In the genomic region with DNA sequence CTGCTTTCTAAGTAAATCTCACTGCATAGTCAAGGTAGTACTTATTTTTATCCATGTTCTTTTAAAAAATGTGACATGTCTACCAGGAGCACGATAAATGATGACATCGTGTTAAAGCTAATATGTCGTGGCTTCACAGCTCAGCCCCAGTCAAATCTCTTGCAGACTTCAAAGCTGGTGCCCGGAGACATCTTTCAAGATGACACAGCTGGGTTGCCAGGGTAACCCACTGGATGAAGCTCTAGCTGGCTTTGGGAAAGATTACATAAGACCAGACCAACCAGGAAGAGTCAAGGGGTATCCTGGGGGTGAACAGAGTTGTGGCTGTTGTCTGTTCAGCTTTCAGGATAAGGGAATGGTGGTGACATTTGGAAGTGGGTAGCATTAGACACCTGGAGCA, we compare ENCODE assay signal across 17 cellular contexts.
DNase-seq lines count a peak whose midpoint lies in the region; ATAC-seq lines count a peak whose summit lies in the region.
"Had no signal": no experiment of that assay in that cellular context is flagged by ENCODE, and none has a peak within 500 bp of the region (broad histone marks: within the 10 kb centered on the region; RNA-seq: fewer than 3 reads in every experiment).

No MANE protein-coding gene starts in this region.

- peak; percentile 29 for DNase-seq in NCI-H82 (lab: John Stamatoyannopoulos, UW)
- DNase-seq in NCI-H82 treated with DMSO at 0.1 percent for 48 hours (lab: John Stamatoyannopoulos, UW; ENCODE audit: unreplicated experiment) = no peak
- peak; percentile 23 for DNase-seq in RPMI7951 (ENCODE audit: low read depth)
- DNase-seq in inferior parietal cortex (ENCODE audit: extremely low spot score) = peak; percentile 17
- DNase-seq in stimulated activated CD4-positive, alpha-beta T cell treated with anti-CD3 and anti-CD28 coated beads, Interleukin-12 subunit alpha, Interleukin-12 subunit beta, amount 100 ng/mL, for 4 hours = no peak
- DNase-seq: GDM1, Kasumi-1, MG63, NCI-H1417 treated with DMSO at 0.1 percent for 48 hours, NCI-H187, NCI-H2107, NCI-H2227 treated with DMSO at 0.1 percent for 48 hours, NCI-H510A treated with DMSO at 0.1 percent for 48 hours, T-cell had no signal

- no peak for ATAC-seq in HG02981 (IDR thresholded peaks at IDR 0.05; ENCODE audit: unreplicated experiment)
- ATAC-seq in GM18861 (IDR thresholded peaks at IDR 0.05; ENCODE audit: unreplicated experiment) = no peak
- ATAC-seq: HCT116, T-cell had no signal

Comparison
In these comparisons a context has a peak if more than half of its experiments do, and no peak if none do; other contexts are left out.
1. DNase-seq: peak in NCI-H82 (single experiment), RPMI7951 (single experiment) and inferior parietal cortex (single experiment); none in NCI-H82 treated with DMSO at 0.1 percent for 48 hours (single experiment) and stimulated activated CD4-positive, alpha-beta T cell treated with anti-CD3 and anti-CD28 coated beads, Interleukin-12 subunit alpha, Interleukin-12 subunit beta, amount 100 ng/mL, for 4 hours (single experiment).